ENCODE assay signal across 26 cellular contexts in genomic region chr7:355568-355967, GRCh38.
"Had no signal": no experiment of that assay in that cellular context is flagged by ENCODE, and none has a peak within 500 bp of the region (broad histone marks: within the 10 kb centered on the region; RNA-seq: fewer than 3 reads in every experiment).

No MANE protein-coding gene starts in this region.

- H3K4me3 ChIP-seq: left lung, lower lobe of right lung, neural progenitor cell, ovary, prostate gland, skin epidermis, stomach, testis, thyroid gland, transverse colon, upper lobe of left lung had no signal

- H3K27me3 ChIP-seq: ovary, testis, thyroid gland had no signal

- FAIRE-seq: islet of Langerhans, kidney had no signal

- H2AFZ ChIP-seq: neural progenitor cell had no signal

- H3K36me3 ChIP-seq: left lung, lower lobe of right lung, neural progenitor cell, ovary, prostate gland, stomach, thyroid gland, transverse colon, upper lobe of left lung had no signal

- DNase-seq: hypothalamus; immature natural killer cell; kidney; left colon; lower lobe of right lung; mesenchymal stem cell; naive thymus-derived CD8-positive, alpha-beta T cell; ovary; retina; stimulated activated CD4-positive, alpha-beta T cell treated with anti-CD3 and anti-CD28 coated beads, Interleukin-12 subunit alpha, Interleukin-12 subunit beta, amount 100 ng/mL, for 4 hours; stimulated activated CD4-positive, alpha-beta T cell treated with anti-CD3 and anti-CD28 coated beads, Interleukin-15, amount 100 ng/mL, for 24 hours; stimulated activated CD4-positive, alpha-beta T cell treated with anti-CD3 and anti-CD28 coated beads, Interleukin-2, amount 100 ng/mL, for 24 hours; stimulated activated CD4-positive, alpha-beta T cell treated with anti-CD3 and anti-CD28 coated beads, Interleukin-4, amount 100 ng/mL, for 1 hour; stimulated activated naive B cell treated with anti-CD40 and anti-IgM and Interleukin-4, amounts not matched to agents 10 μg/mL and 1 μg/mL and 100 μg/mL, for 72 hours; stimulated activated naive CD8-positive, alpha-beta T cell treated with anti-CD3 and anti-CD28 coated beads, Interleukin-15, Interleukin-2, amounts not matched to agents 100 U/mL and 50 U/mL, for 24 hours; stomach; testis; thyroid gland; transverse colon; upper lobe of left lung had no signal

- ATAC-seq: left colon; left lung; lower lobe of right lung; naive thymus-derived CD8-positive, alpha-beta T cell; sciatic nerve; stimulated activated naive B cell treated with anti-CD40 and anti-IgM and Interleukin-4, amounts not matched to agents 10 μg/mL and 1 μg/mL and 100 μg/mL, for 72 hours; stimulated activated naive CD8-positive, alpha-beta T cell treated with anti-CD3 and anti-CD28 coated beads, Interleukin-15, Interleukin-2, amounts not matched to agents 100 U/mL and 50 U/mL, for 24 hours had no signal

- H3K9ac ChIP-seq: neural progenitor cell had no signal

- H3K4me2 ChIP-seq: neural progenitor cell had no signal

- H3K4me1 ChIP-seq: stomach, testis, thyroid gland, transverse colon had no signal

- H3K27ac ChIP-seq: left lung, lower lobe of right lung, neural progenitor cell, ovary, prostate gland, stomach, testis, thyroid gland, transverse colon, upper lobe of left lung had no signal

- H3K9me3 ChIP-seq: lower lobe of right lung, ovary, prostate gland, testis, thyroid gland, transverse colon had no signal
